20 cellular contexts compared by ENCODE assay signal in genomic region chr4:186030795-186031194, GRCh38. TPM values are rescaled to one million over a fixed set of nuclear protein-coding genes. Genes with fewer than 3 reads are reported as not detected.
DNase-seq lines count a peak whose midpoint lies in the region; ATAC-seq and TF ChIP-seq lines count a peak whose summit lies in the region.
"Had no signal": no experiment of that assay in that cellular context is flagged by ENCODE, and none has a peak within 500 bp of the region (broad histone marks: within the 10 kb centered on the region; RNA-seq: fewer than 3 reads in every experiment).

No MANE protein-coding gene starts in this region.

- TF ChIP-seq CTCF in fibroblast of pulmonary artery (IDR thresholded peaks at IDR 0.05; ENCODE audit: low read length, missing control alignments) = no peak
- no peak for TF ChIP-seq CTCF in omental fat pad (IDR thresholded peaks at IDR 0.05)
- TF ChIP-seq CTCF in tibial artery (IDR thresholded peaks at IDR 0.05) = no peak
- TF ChIP-seq CTCF in GM13977 (IDR thresholded peaks at IDR 0.05; ENCODE audit: extremely low read depth, insufficient read depth, missing control alignments) = no peak

- in situ Hi-C loops in GM13977 (cut with MboI; ENCODE audit: low pct_unique_long_range_greater_than_20kb, low sequenced_read_pairs, unreplicated experiment) = no loop called here

- H3K36me3 Mint-ChIP-seq in activated naive CD4-positive, alpha-beta T cell treated with anti-CD3 and anti-CD28 coated beads, Interleukin-2, amount 50 U/mL, for 24 hours = no peaks in the 10 kb centered on the region
- no peaks in the 10 kb centered on the region for H3K36me3 Mint-ChIP-seq in activated naive CD4-positive, alpha-beta T cell treated with anti-CD3 and anti-CD28 coated beads, Interleukin-2, amount 10 ng/mL, durations not matched to agents 7 days and 5 days
- H3K36me3 Mint-ChIP-seq: activated naive CD8-positive, alpha-beta T cell treated with anti-CD3 and anti-CD28 coated beads, Interleukin-2, amount 10 ng/mL, durations not matched to agents 7 days and 5 days; CD14-positive monocyte had no signal

- intact Hi-C loops in tibial artery (cut with DNase I; ENCODE audit: low total_unique reads) = no loop called here

- H3K4me3 ChIP-seq in fibroblast of pulmonary artery (replicated peaks; ENCODE audit: low read depth, low read length) (peak overlapping the region; percentile 32), tibial artery (peak overlapping the region in 1 of 2 donors; percentile 26)
- H3K4me3 ChIP-seq: GM23248 had no signal

- H3K4me1 ChIP-seq in tibial artery = peaks cover 0 to 55% (median 36%) of the 10 kb centered on the region in 4 donors

- H3K27ac ChIP-seq in tibial artery = peak overlapping the region; percentile 73 to 83
- H3K27ac ChIP-seq: GM23248 had no signal

- H3K27me3 ChIP-seq in tibial artery = no peaks in the 10 kb centered on the region

- no peaks in the 10 kb centered on the region for H3K9me3 ChIP-seq in tibial artery

- peak; percentile 18 for ATAC-seq in omental fat pad (ENCODE audit: low FRiP score)
- no peak for ATAC-seq in HG03196 (IDR thresholded peaks at IDR 0.05; ENCODE audit: unreplicated experiment)
- ATAC-seq: left colon; naive thymus-derived CD8-positive, alpha-beta T cell; stimulated activated naive CD8-positive, alpha-beta T cell treated with anti-CD3 and anti-CD28 coated beads, Interleukin-15, Interleukin-2, amounts not matched to agents 100 U/mL and 50 U/mL, for 24 hours; T-helper 17 cell had no signal

- H3K27me3 Mint-ChIP-seq in activated naive CD4-positive, alpha-beta T cell treated with anti-CD3 and anti-CD28 coated beads, Interleukin-2, amount 50 U/mL, for 24 hours = peaks cover 10% of the 10 kb centered on the region
- H3K27me3 Mint-ChIP-seq in activated naive CD4-positive, alpha-beta T cell treated with anti-CD3 and anti-CD28 coated beads, Interleukin-2, amount 10 ng/mL, durations not matched to agents 7 days and 5 days = peaks cover 6% of the 10 kb centered on the region

- H3K36me3 ChIP-seq in tibial artery = no peaks in the 10 kb centered on the region

- peaks cover 6% of the 10 kb centered on the region for H3K9me3 Mint-ChIP-seq in activated naive CD4-positive, alpha-beta T cell treated with anti-CD3 and anti-CD28 coated beads, Interleukin-2, amount 50 U/mL, for 24 hours
- H3K9me3 Mint-ChIP-seq in activated naive CD4-positive, alpha-beta T cell treated with anti-CD3 and anti-CD28 coated beads, Interleukin-2, amount 10 ng/mL, durations not matched to agents 7 days and 5 days = peaks cover 9% of the 10 kb centered on the region

- CTCF ChIA-PET in activated naive CD4-positive, alpha-beta T cell treated with anti-CD3 and anti-CD28 coated beads, Interleukin-2, amount 10 ng/mL, durations not matched to agents 7 days and 5 days (lab: Charles Lee) = no interaction called here

- H3K4me1 Mint-ChIP-seq in activated naive CD4-positive, alpha-beta T cell treated with anti-CD3 and anti-CD28 coated beads, Interleukin-2, amount 50 U/mL, for 24 hours = no peaks in the 10 kb centered on the region
- H3K4me1 Mint-ChIP-seq in activated naive CD4-positive, alpha-beta T cell treated with anti-CD3 and anti-CD28 coated beads, Interleukin-2, amount 10 ng/mL, durations not matched to agents 7 days and 5 days = no peaks in the 10 kb centered on the region
- H3K4me1 Mint-ChIP-seq: activated naive CD8-positive, alpha-beta T cell treated with anti-CD3 and anti-CD28 coated beads, Interleukin-2, amount 10 ng/mL, durations not matched to agents 7 days and 5 days; CD14-positive monocyte; naive thymus-derived CD8-positive, alpha-beta T cell; T-helper 17 cell had no signal

- no peak for DNase-seq in activated naive CD4-positive, alpha-beta T cell treated with anti-CD3 and anti-CD28 coated beads, Interleukin-2, amount 10 ng/mL, durations not matched to agents 7 days and 5 days
- DNase-seq in fibroblast of pulmonary artery (ENCODE audit: low read depth) (no peak), omental fat pad (ENCODE audit: low spot score) (no peak), tibial artery (no peak), GM13977 (ENCODE audit: low spot score) (no peak)
- no peak for DNase-seq in activated CD8-positive, alpha-beta memory T cell treated with anti-CD3 and anti-CD28 coated beads, Interleukin-2, amount 50 U/mL, for 48 hours
- DNase-seq: 8988T; activated CD4-positive, alpha-beta T cell treated with anti-CD3 and anti-CD28 coated beads for 4 hours; activated naive CD8-positive, alpha-beta T cell treated with anti-CD3 and anti-CD28 coated beads, Interleukin-2, amount 10 ng/mL, durations not matched to agents 7 days and 5 days; activated T-cell treated with anti-CD3 and anti-CD28 coated beads, Interleukin-2, amount 50 U/mL, for 1 hour; DND-41; GM23248; naive thymus-derived CD8-positive, alpha-beta T cell; SHP77; stimulated activated naive CD8-positive, alpha-beta T cell treated with anti-CD3 and anti-CD28 coated beads, Interleukin-15, Interleukin-2, amounts not matched to agents 100 U/mL and 50 U/mL, for 24 hours; T-helper 17 cell had no signal

- H3K4me3 Mint-ChIP-seq in activated naive CD4-positive, alpha-beta T cell treated with anti-CD3 and anti-CD28 coated beads, Interleukin-2, amount 50 U/mL, for 24 hours = no peak overlapping the region
- no peak overlapping the region for H3K4me3 Mint-ChIP-seq in activated naive CD4-positive, alpha-beta T cell treated with anti-CD3 and anti-CD28 coated beads, Interleukin-2, amount 10 ng/mL, durations not matched to agents 7 days and 5 days
- H3K4me3 Mint-ChIP-seq: activated naive CD8-positive, alpha-beta T cell treated with anti-CD3 and anti-CD28 coated beads, Interleukin-2, amount 10 ng/mL, durations not matched to agents 7 days and 5 days; naive thymus-derived CD8-positive, alpha-beta T cell; T-helper 17 cell had no signal

- H3K27ac Mint-ChIP-seq in activated naive CD4-positive, alpha-beta T cell treated with anti-CD3 and anti-CD28 coated beads, Interleukin-2, amount 50 U/mL, for 24 hours = peak overlapping the region; percentile 2
- H3K27ac Mint-ChIP-seq in activated naive CD4-positive, alpha-beta T cell treated with anti-CD3 and anti-CD28 coated beads, Interleukin-2, amount 10 ng/mL, durations not matched to agents 7 days and 5 days = no peak overlapping the region
- H3K27ac Mint-ChIP-seq: activated naive CD8-positive, alpha-beta T cell treated with anti-CD3 and anti-CD28 coated beads, Interleukin-2, amount 10 ng/mL, durations not matched to agents 7 days and 5 days; CD14-positive monocyte; naive thymus-derived CD8-positive, alpha-beta T cell; T-helper 17 cell had no signal

RNA-seq across cellular contexts. Expression of gene TLR3, which starts 38.2 kb away (rescaled TPM):
- total RNA-seq in omental fat pad = 10 to 100 TPM in 2 of 4 donors, 1 to 10 TPM in 2; 4.2 to 22.7 (median 9.5) TPM
